8 cellular contexts compared by ENCODE assay signal in the genomic region with DNA sequence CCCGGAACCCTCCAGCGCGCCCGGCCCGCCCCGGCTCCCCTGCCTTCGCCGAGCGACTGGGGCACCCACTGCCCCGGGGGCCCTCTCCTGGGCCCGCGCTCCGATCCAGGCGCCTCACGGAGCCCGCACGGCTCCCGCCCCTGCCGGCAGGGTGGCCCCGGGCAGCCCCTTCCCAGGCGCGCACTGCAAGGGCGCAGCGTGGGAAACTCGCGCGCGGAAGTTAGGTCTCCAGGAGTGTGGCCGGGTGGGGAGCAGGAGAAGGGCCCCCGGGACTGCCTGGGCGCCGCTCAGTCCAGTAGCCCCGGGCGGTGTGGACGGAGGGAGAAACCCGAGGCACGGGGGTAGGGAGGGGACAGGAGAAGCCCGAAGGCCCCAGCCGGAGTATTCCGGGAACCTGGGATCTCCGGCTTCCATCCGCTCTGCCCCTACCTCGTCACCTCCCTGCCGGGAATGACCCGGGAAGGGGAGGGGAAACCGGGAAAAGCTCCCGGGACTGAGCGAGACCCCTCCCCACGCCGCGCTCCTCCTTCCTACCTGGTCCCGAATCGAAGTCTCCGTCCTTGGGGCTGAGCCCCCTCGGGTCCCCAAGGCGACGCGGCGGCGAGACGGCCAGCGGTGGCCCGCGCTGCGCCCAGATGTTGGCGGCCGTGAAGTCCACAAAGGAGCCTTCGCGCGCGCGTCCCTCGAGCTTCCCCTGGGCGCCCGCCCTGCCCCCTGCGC. TPM values are rescaled to one million over a fixed set of nuclear protein-coding genes. Genes with fewer than 3 reads are reported as not detected.
DNase-seq lines count a peak whose midpoint lies in the region; ATAC-seq and TF ChIP-seq lines count a peak whose summit lies in the region.

No MANE protein-coding gene starts in this region.

- ATAC-seq in GM18870 (IDR thresholded peaks at IDR 0.05; ENCODE audit: unreplicated experiment) (no peak), HG02610 (IDR thresholded peaks at IDR 0.05; ENCODE audit: unreplicated experiment) (no peak)

- peak overlapping the region; percentile 45 to 46 for H3K23ac ChIP-seq in mesenchymal stem cell (ENCODE audit: low read length in 2 of 2)

- peak overlapping the region; percentile 71 for H4K8ac ChIP-seq in mesenchymal stem cell (ENCODE audit: low read length)

- peak overlapping the region; percentile 83 to 92 for H3K18ac ChIP-seq in mesenchymal stem cell (ENCODE audit: low read depth in 1 of 2, low read length in 2 of 2)

- peaks cover 32 to 38% of the 10 kb centered on the region in 2 experiments for H3K36me3 ChIP-seq in mesenchymal stem cell (ENCODE audit: control insufficient read depth in 1 of 2, insufficient read depth in 2 of 2, low read depth in 1 of 2, low read length in 2 of 2)
- H3K36me3 ChIP-seq in tibial nerve, result peaks cover 0 to 36% (median 6%) of the 10 kb centered on the region in 3 donors

- H3K14ac ChIP-seq in mesenchymal stem cell (ENCODE audit: low read length in 2 of 2), result peak overlapping the region in 1 of 2 experiments; percentile 95

- H3K27me3 Mint-ChIP-seq in activated CD4-positive, alpha-beta T cell treated with anti-CD3 and anti-CD28 coated beads, Interleukin-2, amount 10 ng/mL, durations not matched to agents 7 days and 5 days, result peaks cover 3% of the 10 kb centered on the region

- H4K91ac ChIP-seq in mesenchymal stem cell (ENCODE audit: low read length), result peak overlapping the region; percentile 58

- H3K4me1 Mint-ChIP-seq in activated CD4-positive, alpha-beta T cell treated with anti-CD3 and anti-CD28 coated beads, Interleukin-2, amount 10 ng/mL, durations not matched to agents 7 days and 5 days, result peaks cover 52% of the 10 kb centered on the region

- H3K4me3 Mint-ChIP-seq in activated CD4-positive, alpha-beta T cell treated with anti-CD3 and anti-CD28 coated beads, Interleukin-2, amount 10 ng/mL, durations not matched to agents 7 days and 5 days, result peak overlapping the region; percentile 79

- H3K9me3 ChIP-seq in mesenchymal stem cell (ENCODE audit: control insufficient read depth, low read length) (no peaks in the 10 kb centered on the region), tibial nerve (no peaks in the 10 kb centered on the region)

- no peaks in the 10 kb centered on the region for H3K79me1 ChIP-seq in mesenchymal stem cell (replicated peaks; ENCODE audit: low read length, poor library complexity, severe bottlenecking)

- no peak overlapping the region for H2AFZ ChIP-seq in mesenchymal stem cell (ENCODE audit: low read depth, low read length)

- CTCF ChIA-PET in activated CD4-positive, alpha-beta T cell treated with anti-CD3 and anti-CD28 coated beads, Interleukin-2, amount 10 ng/mL, durations not matched to agents 7 days and 5 days (lab: Charles Lee), result interaction anchor here (0.9 to 2.3 kb wide), 8 partner anchors 18 to 146 kb away, joined by 3 to 7 read pairs (median 4); no protein-coding TSS in a partner anchor

- peak overlapping the region; percentile 15 for H2AK5ac ChIP-seq in mesenchymal stem cell (ENCODE audit: low read length, severe bottlenecking)

- no peaks in the 10 kb centered on the region for H3K27me3 ChIP-seq in mesenchymal stem cell (ENCODE audit: control insufficient read depth in 1 of 2, insufficient read depth in 1 of 2, low read length in 2 of 2)
- no peaks in the 10 kb centered on the region for H3K27me3 ChIP-seq in tibial nerve

- TF ChIP-seq CTCF in tibial nerve (IDR thresholded peaks at IDR 0.05), result no peak

- TF ChIP-seq EP300 in tibial nerve (IDR thresholded peaks at IDR 0.05), result no peak

- peak overlapping the region; percentile 76 for H3K4me2 ChIP-seq in mesenchymal stem cell (ENCODE audit: low read length, poor library complexity, severe bottlenecking)

- peak overlapping the region; percentile 85 for H2BK120ac ChIP-seq in mesenchymal stem cell (ENCODE audit: low read depth, low read length)

- DNase-seq in activated CD4-positive, alpha-beta T cell treated with anti-CD3 and anti-CD28 coated beads, Interleukin-2, amount 10 ng/mL, durations not matched to agents 7 days and 5 days, result peak; percentile 29
- DNase-seq in activated CD4-positive, alpha-beta T cell treated with anti-CD3 and anti-CD28 coated beads, Interleukin-2, amount 50 U/mL, for 4 hours, result no peak
- DNase-seq in RKO (ENCODE audit: low spot score) (peak; percentile 47), dermis blood vessel endothelial cell (peak; percentile 47), mesenchymal stem cell (no peak), tibial nerve (ENCODE audit: low spot score in 2 of 2) (no peak)

- H3K36me3 Mint-ChIP-seq in activated CD4-positive, alpha-beta T cell treated with anti-CD3 and anti-CD28 coated beads, Interleukin-2, amount 10 ng/mL, durations not matched to agents 7 days and 5 days (ENCODE audit: low read depth), result peaks cover 29% of the 10 kb centered on the region

- H3K4me1 ChIP-seq in mesenchymal stem cell (ENCODE audit: control insufficient read depth, insufficient read depth, low read depth, low read length), result peaks cover 48% of the 10 kb centered on the region
- H3K4me1 ChIP-seq in tibial nerve, result peaks cover 0 to 60% (median 38%) of the 10 kb centered on the region in 4 donors

- H3K9ac ChIP-seq in mesenchymal stem cell (ENCODE audit: low read length), result peak overlapping the region; percentile 97

- H2BK5ac ChIP-seq in mesenchymal stem cell (ENCODE audit: low read depth, low read length, poor library complexity, severe bottlenecking), result peak overlapping the region; percentile 85

- H3K4ac ChIP-seq in mesenchymal stem cell (ENCODE audit: low read depth in 1 of 2, low read length in 2 of 2), result peak overlapping the region; percentile 19 to 70

- peak overlapping the region; percentile 90 for H3K27ac ChIP-seq in mesenchymal stem cell (ENCODE audit: low read length, poor library complexity, severe bottlenecking)
- peak overlapping the region; percentile 86 to 96 (median 96) for H3K27ac ChIP-seq in tibial nerve

- under 1% methylated on average over 50 of the region's 76 CpGs for WGBS in mesenchymal stem cell
- 1% methylated on average over 39 to 45 of the region's 76 CpGs for WGBS in tibial nerve, 2 donors

- POLR2A ChIA-PET in activated CD4-positive, alpha-beta T cell treated with anti-CD3 and anti-CD28 coated beads, Interleukin-2, amount 10 ng/mL, durations not matched to agents 7 days and 5 days (lab: Charles Lee), result interaction anchor here (0.6 to 1.3 kb wide), 2 partner anchors 108 to 620 kb away, joined by 3 to 4 read pairs; a partner anchor contains a TSS

- H2BK12ac ChIP-seq in mesenchymal stem cell (ENCODE audit: low read length in 2 of 2), result peak overlapping the region in 1 of 2 experiments; percentile 90

- peak overlapping the region; percentile 83 for H3K27ac Mint-ChIP-seq in activated CD4-positive, alpha-beta T cell treated with anti-CD3 and anti-CD28 coated beads, Interleukin-2, amount 10 ng/mL, durations not matched to agents 7 days and 5 days

- no peak for TF ChIP-seq POLR2A in tibial nerve (IDR thresholded peaks at IDR 0.05)

- H2BK15ac ChIP-seq in mesenchymal stem cell (ENCODE audit: low read depth, poor library complexity, severe bottlenecking), result no peak overlapping the region

- peak overlapping the region; percentile 86 to 98 for H3K4me3 ChIP-seq in mesenchymal stem cell (ENCODE audit: insufficient read depth in 1 of 2, low read depth in 1 of 2, low read length in 2 of 2)
- peak overlapping the region; percentile 69 to 99 (median 80) for H3K4me3 ChIP-seq in tibial nerve

- no peaks in the 10 kb centered on the region for H3K9me3 Mint-ChIP-seq in activated CD4-positive, alpha-beta T cell treated with anti-CD3 and anti-CD28 coated beads, Interleukin-2, amount 10 ng/mL, durations not matched to agents 7 days and 5 days

RNA-seq across cellular contexts. Expression of a gene that starts 0.5 kb away (rescaled TPM):
- total RNA-seq in activated CD4-positive, alpha-beta T cell treated with anti-CD3 and anti-CD28 coated beads, Interleukin-2, amount 10 ng/mL, durations not matched to agents 7 days and 5 days, result 10 to 100 TPM; 22.2 to 24.4 TPM
- total RNA-seq in dermis blood vessel endothelial cell (46.4 and 130 TPM in 2 replicates), tibial nerve (10 to 100 TPM; 23.7 to 76.5 (median 59.7) TPM)
- 64.5 TPM for polyA plus RNA-seq in mesenchymal stem cell (2013, experiment 1 of 2)
- 62.3 TPM for polyA plus RNA-seq in mesenchymal stem cell (2013, experiment 2 of 2)

RNA-seq across cellular contexts. Expression of a gene that starts 19.1 kb away (rescaled TPM):
- total RNA-seq in activated CD4-positive, alpha-beta T cell treated with anti-CD3 and anti-CD28 coated beads, Interleukin-2, amount 10 ng/mL, durations not matched to agents 7 days and 5 days, result 10 to 100 TPM; 71.1 to 78.3 TPM
- total RNA-seq in dermis blood vessel endothelial cell (38.1 and 66.9 TPM in 2 replicates), tibial nerve (100 to 1,000 TPM in 1 of 4 donors, 10 to 100 TPM in 3; 41.9 to 105 (median 53.2) TPM)
- polyA plus RNA-seq in mesenchymal stem cell (2013, experiment 1 of 2), result 21.8 TPM
- 22.1 TPM for polyA plus RNA-seq in mesenchymal stem cell (2013, experiment 2 of 2)

Comparison
In these comparisons a context has a peak if more than half of its experiments do, and no peak if none do; other contexts are left out.
1. DNase-seq: peak in activated CD4-positive, alpha-beta T cell treated with anti-CD3 and anti-CD28 coated beads, Interleukin-2, amount 10 ng/mL, durations not matched to agents 7 days and 5 days (single experiment), RKO (single experiment) and dermis blood vessel endothelial cell (single experiment); none in activated CD4-positive, alpha-beta T cell treated with anti-CD3 and anti-CD28 coated beads, Interleukin-2, amount 50 U/mL, for 4 hours (0 of 2), mesenchymal stem cell (single experiment) and tibial nerve (0 of 2).